ENCODE assay signal across 7 cellular contexts in the genomic region with DNA sequence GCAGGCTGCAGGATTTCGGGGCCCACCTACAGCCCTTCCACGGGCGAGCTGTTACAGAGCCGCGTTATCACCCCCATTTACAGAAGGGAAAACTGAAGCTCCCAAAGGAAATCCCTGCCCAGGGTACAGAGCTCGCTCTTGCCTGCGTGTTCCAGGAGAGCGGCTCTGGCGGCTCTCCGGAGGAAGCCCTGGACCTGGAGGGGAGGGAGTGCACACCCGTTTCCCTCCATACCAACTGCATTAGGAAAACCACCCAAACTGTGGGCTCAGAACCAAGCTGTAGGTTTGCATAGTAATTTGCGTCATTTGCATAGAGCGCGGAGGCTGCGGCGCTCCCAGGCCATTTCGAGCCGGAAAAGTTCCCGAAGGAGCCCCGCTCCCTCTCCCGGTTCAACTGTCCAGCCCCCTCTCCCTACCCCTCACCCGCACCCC.
DNase-seq lines count a peak whose midpoint lies in the region; ATAC-seq lines count a peak whose summit lies in the region.

No MANE protein-coding gene starts in this region.

- H3K9ac ChIP-seq in iPS-15b (ENCODE audit: low read depth, low read length): peak overlapping the region; percentile 47

- H3K36me3 ChIP-seq in iPS-15b (ENCODE audit: control insufficient read depth, insufficient read depth, low read length): no peaks in the 10 kb centered on the region

- peak overlapping the region; percentile 97 for H3K27ac ChIP-seq in angular gyrus (ENCODE audit: low read depth, low read length)

- H3K4me3 ChIP-seq in iPS-15b (ENCODE audit: low read depth, low read length): peak overlapping the region; percentile 88

- H3K9me3 ChIP-seq in iPS-15b (ENCODE audit: control insufficient read depth, insufficient read depth, low read length): no peaks in the 10 kb centered on the region

- H3K27me3 ChIP-seq in iPS-15b (ENCODE audit: control insufficient read depth, insufficient read depth, low read length): no peaks in the 10 kb centered on the region

- H3K4me1 ChIP-seq in iPS-15b (ENCODE audit: control insufficient read depth, insufficient read depth, low read length): peaks cover 3% of the 10 kb centered on the region

- ATAC-seq in GM21737 (IDR thresholded peaks at IDR 0.05; ENCODE audit: unreplicated experiment): peak; percentile 6
- ATAC-seq in GM18520 (IDR thresholded peaks at IDR 0.05; ENCODE audit: unreplicated experiment): no peak

- DNase-seq in EL (peak; percentile 73), MV-4-11 (lab: John Stamatoyannopoulos, UW) (peak; percentile 49), smooth muscle cell of the brain vasculature (ENCODE audit: low read depth, low spot score) (peak; percentile 13)

Comparison
In these comparisons a context has a peak if more than half of its experiments do, and no peak if none do; other contexts are left out.
1. DNase-seq: peak in every context shown above with its lines; median percentile 73 in EL; 49 in MV-4-11; 13 in smooth muscle cell of the brain vasculature.